ENCODE assay signal across 14 cellular contexts in genomic region chr22:24703101-24703500, GRCh38.
DNase-seq lines count a peak whose midpoint lies in the region; ATAC-seq, FAIRE-seq and TF ChIP-seq lines count a peak whose summit lies in the region.
"Had no signal": no experiment of that assay in that cellular context is flagged by ENCODE, and none has a peak within 500 bp of the region (broad histone marks: within the 10 kb centered on the region; RNA-seq: fewer than 3 reads in every experiment).

No MANE protein-coding gene starts in this region.

- H3K36me3 ChIP-seq in adrenal gland (replicated peaks in 1 of 2), result no peaks in the 10 kb centered on the region
- no peaks in the 10 kb centered on the region for H3K36me3 ChIP-seq in keratinocyte (ENCODE audit: control insufficient read depth in 2 of 2, extremely low read depth in 1 of 2, insufficient read depth in 2 of 2, low read length in 2 of 2)
- no peaks in the 10 kb centered on the region for H3K36me3 ChIP-seq in tibial nerve

- TF ChIP-seq EP300 in tibial nerve (IDR thresholded peaks at IDR 0.05), result no peak

- H3K27me3 ChIP-seq in AG04450 (ENCODE audit: control insufficient read depth, insufficient read depth, low read length) (no peaks in the 10 kb centered on the region), adrenal gland (no peaks in the 10 kb centered on the region), keratinocyte (ENCODE audit: control insufficient read depth, extremely low read depth, insufficient read depth, low read length) (peaks cover 10% of the 10 kb centered on the region), tibial nerve (peaks cover 0 to 2% of the 10 kb centered on the region in 2 donors)

- no peaks in the 10 kb centered on the region for H3K36me3 Mint-ChIP-seq in activated CD8-positive, alpha-beta memory T cell treated with anti-CD3 and anti-CD28 coated beads, Interleukin-2, amount 10 ng/mL, durations not matched to agents 7 days and 5 days

- CTCF ChIA-PET in AG04450 (lab: Charles Lee), result no interaction called here
- CTCF ChIA-PET in activated CD8-positive, alpha-beta memory T cell treated with anti-CD3 and anti-CD28 coated beads, Interleukin-2, amount 10 ng/mL, durations not matched to agents 7 days and 5 days (lab: Charles Lee), result no interaction called here

- H3K27ac Mint-ChIP-seq in activated CD8-positive, alpha-beta memory T cell treated with anti-CD3 and anti-CD28 coated beads, Interleukin-2, amount 10 ng/mL, durations not matched to agents 7 days and 5 days, result no peak overlapping the region
- H3K27ac Mint-ChIP-seq: activated CD4-positive, alpha-beta memory T cell treated with anti-CD3 and anti-CD28 coated beads, Interleukin-2, amount 10 ng/mL, durations not matched to agents 7 days and 5 days had no signal

- H3K27ac ChIP-seq in AG04450 (ENCODE audit: low read depth, low read length) (no peak overlapping the region), adrenal gland (no peak overlapping the region), keratinocyte (ENCODE audit: control insufficient read depth, insufficient read depth, low read length) (no peak overlapping the region), tibial nerve (no peak overlapping the region)

- WGBS in adrenal gland, 4 donors, result 40 to 62% (median 52%) methylated on average over 11 of the region's 11 CpGs
- 51 to 65% methylated on average over 10 to 11 of the region's 11 CpGs for WGBS in tibial nerve, 2 donors

- H3K9ac ChIP-seq in keratinocyte (ENCODE audit: control insufficient read depth, extremely low read depth, insufficient read depth, low read length), result no peak overlapping the region

- H2AFZ ChIP-seq in keratinocyte (ENCODE audit: control insufficient read depth, low read length), result peak overlapping the region; percentile 16

- H4K20me1 ChIP-seq in keratinocyte (ENCODE audit: control insufficient read depth, extremely low read depth, insufficient read depth, low read length), result no peaks in the 10 kb centered on the region

- H3K4me1 Mint-ChIP-seq in activated CD8-positive, alpha-beta memory T cell treated with anti-CD3 and anti-CD28 coated beads, Interleukin-2, amount 10 ng/mL, durations not matched to agents 7 days and 5 days, result no peaks in the 10 kb centered on the region
- H3K4me1 Mint-ChIP-seq: activated CD4-positive, alpha-beta memory T cell treated with anti-CD3 and anti-CD28 coated beads, Interleukin-2, amount 10 ng/mL, durations not matched to agents 7 days and 5 days; neural crest cell had no signal

- DNase-seq in AG04450 (ENCODE audit: low read depth, low spot score) (peak; percentile 27), HUDEP-2 (lab: John Stamatoyannopoulos, UW; ENCODE audit: unreplicated experiment in 76 of 76) (peak in 74 of 76 experiments; percentile 56 to 99 (median 97)), adrenal gland (peak in 5 of 7 donors; percentile 47 to 71 (median 69)), keratinocyte (ENCODE audit: low read depth, low spot score) (no peak), SW 1271 (lab: John Stamatoyannopoulos, UW) (no peak), tibial nerve (ENCODE audit: low spot score in 2 of 2) (no peak)
- no peak for DNase-seq in activated CD8-positive, alpha-beta memory T cell treated with anti-CD3 and anti-CD28 coated beads, Interleukin-2, amount 10 ng/mL, durations not matched to agents 7 days and 5 days
- no peak for DNase-seq in activated CD4-positive, alpha-beta T cell treated with anti-CD3 and anti-CD28 coated beads for 48 hours
- DNase-seq: activated CD4-positive, alpha-beta memory T cell treated with anti-CD3 and anti-CD28 coated beads, Interleukin-2, amount 10 ng/mL, durations not matched to agents 7 days and 5 days; activated naive CD4-positive, alpha-beta T cell treated with anti-CD3 and anti-CD28 coated beads, Interleukin-2, amount 50 U/mL, for 16 hours; stimulated activated CD4-positive, alpha-beta T cell treated with anti-CD3 and anti-CD28 coated beads, Interleukin-12 subunit alpha, Interleukin-12 subunit beta, amount 100 ng/mL, for 4 hours had no signal

- no peaks in the 10 kb centered on the region for H3K9me3 Mint-ChIP-seq in activated CD8-positive, alpha-beta memory T cell treated with anti-CD3 and anti-CD28 coated beads, Interleukin-2, amount 10 ng/mL, durations not matched to agents 7 days and 5 days (ENCODE audit: low read depth)
- H3K9me3 Mint-ChIP-seq: activated CD4-positive, alpha-beta memory T cell treated with anti-CD3 and anti-CD28 coated beads, Interleukin-2, amount 10 ng/mL, durations not matched to agents 7 days and 5 days; neural crest cell had no signal

- no peaks in the 10 kb centered on the region for H3K79me2 ChIP-seq in keratinocyte (ENCODE audit: control insufficient read depth, insufficient read depth, low read length)

- TF ChIP-seq CTCF in AG04450 (IDR thresholded peaks at IDR 0.05; ENCODE audit: low read depth, low read length) (no peak), adrenal gland (IDR thresholded peaks at IDR 0.05) (no peak), keratinocyte (optimal IDR thresholded peaks at IDR 0.05 in 1 of 3, IDR thresholded peaks at IDR 0.05 in 1 of 3, conservative IDR thresholded peaks at IDR 0.05 in 1 of 3; ENCODE audit: extremely low read depth in 1 of 3, insufficient read depth in 2 of 3, low read length in 3 of 3) (no peak), tibial nerve (IDR thresholded peaks at IDR 0.05) (no peak)

- no peak overlapping the region for H3K4me2 ChIP-seq in keratinocyte (ENCODE audit: control insufficient read depth, extremely low read depth, insufficient read depth, low read depth, low read length)

- H3K27me3 Mint-ChIP-seq in activated CD8-positive, alpha-beta memory T cell treated with anti-CD3 and anti-CD28 coated beads, Interleukin-2, amount 10 ng/mL, durations not matched to agents 7 days and 5 days, result peaks cover 12% of the 10 kb centered on the region

- TF ChIP-seq POLR2A in adrenal gland (IDR thresholded peaks at IDR 0.05) (no peak), tibial nerve (IDR thresholded peaks at IDR 0.05) (no peak)

- H3K4me1 ChIP-seq in adrenal gland (replicated peaks in 1 of 2), result no peaks in the 10 kb centered on the region
- H3K4me1 ChIP-seq in keratinocyte (ENCODE audit: control insufficient read depth, extremely low read depth, insufficient read depth, low read length), result no peaks in the 10 kb centered on the region
- H3K4me1 ChIP-seq in tibial nerve, result no peaks in the 10 kb centered on the region

- intact Hi-C loops in adrenal gland (cut with DNase I), result no loop called here

- POLR2A ChIA-PET in AG04450 (lab: Yijun Ruan, JAX), result no interaction called here

- no peak for ATAC-seq in activated CD8-positive, alpha-beta memory T cell treated with anti-CD3 and anti-CD28 coated beads, Interleukin-2, amount 10 ng/mL, durations not matched to agents 7 days and 5 days

- H3K9me3 ChIP-seq in AG04450 (ENCODE audit: control insufficient read depth, insufficient read depth, low read length), result no peaks in the 10 kb centered on the region
- no peaks in the 10 kb centered on the region for H3K9me3 ChIP-seq in adrenal gland (replicated peaks in 1 of 3)
- H3K9me3 ChIP-seq in keratinocyte (ENCODE audit: control insufficient read depth, low read depth, low read length), result no peaks in the 10 kb centered on the region
- no peaks in the 10 kb centered on the region for H3K9me3 ChIP-seq in tibial nerve

- H3K9me1 ChIP-seq in keratinocyte (ENCODE audit: control insufficient read depth, extremely low read depth, insufficient read depth, low read length), result no peaks in the 10 kb centered on the region

- dilution Hi-C loops in keratinocyte (cut with MboI; ENCODE audit: extremely low pct_ligation_motif_present, low sequenced_read_pairs), result no loop called here

- FAIRE-seq in keratinocyte (lab: Jason Lieb, UNC), result no peak
- FAIRE-seq: G401.6, urothelium cell line had no signal

- H3K4me3 ChIP-seq in AG04450 (ENCODE audit: low read depth, low read length), result no peak overlapping the region
- no peak overlapping the region for H3K4me3 ChIP-seq in adrenal gland
- no peak overlapping the region for H3K4me3 ChIP-seq in keratinocyte (ENCODE audit: control insufficient read depth in 2 of 3, extremely low read depth in 1 of 3, insufficient read depth in 2 of 3, low read depth in 1 of 3, low read length in 3 of 3)
- no peak overlapping the region for H3K4me3 ChIP-seq in tibial nerve

- H3K4me3 Mint-ChIP-seq in activated CD8-positive, alpha-beta memory T cell treated with anti-CD3 and anti-CD28 coated beads, Interleukin-2, amount 10 ng/mL, durations not matched to agents 7 days and 5 days, result no peak overlapping the region
- H3K4me3 Mint-ChIP-seq: activated CD4-positive, alpha-beta memory T cell treated with anti-CD3 and anti-CD28 coated beads, Interleukin-2, amount 10 ng/mL, durations not matched to agents 7 days and 5 days; neural crest cell had no signal

Comparison
In these comparisons a context has a peak if more than half of its experiments do, and no peak if none do; other contexts are left out.
1. DNase-seq: peak in AG04450 (single experiment), HUDEP-2 (74 of 76) and adrenal gland (5 of 7); none in keratinocyte (single experiment), SW 1271 (0 of 2), activated CD8-positive, alpha-beta memory T cell treated with anti-CD3 and anti-CD28 coated beads, Interleukin-2, amount 10 ng/mL, durations not matched to agents 7 days and 5 days (single experiment), activated CD4-positive, alpha-beta T cell treated with anti-CD3 and anti-CD28 coated beads for 48 hours (single experiment) and tibial nerve (0 of 2).